In the genomic region with DNA sequence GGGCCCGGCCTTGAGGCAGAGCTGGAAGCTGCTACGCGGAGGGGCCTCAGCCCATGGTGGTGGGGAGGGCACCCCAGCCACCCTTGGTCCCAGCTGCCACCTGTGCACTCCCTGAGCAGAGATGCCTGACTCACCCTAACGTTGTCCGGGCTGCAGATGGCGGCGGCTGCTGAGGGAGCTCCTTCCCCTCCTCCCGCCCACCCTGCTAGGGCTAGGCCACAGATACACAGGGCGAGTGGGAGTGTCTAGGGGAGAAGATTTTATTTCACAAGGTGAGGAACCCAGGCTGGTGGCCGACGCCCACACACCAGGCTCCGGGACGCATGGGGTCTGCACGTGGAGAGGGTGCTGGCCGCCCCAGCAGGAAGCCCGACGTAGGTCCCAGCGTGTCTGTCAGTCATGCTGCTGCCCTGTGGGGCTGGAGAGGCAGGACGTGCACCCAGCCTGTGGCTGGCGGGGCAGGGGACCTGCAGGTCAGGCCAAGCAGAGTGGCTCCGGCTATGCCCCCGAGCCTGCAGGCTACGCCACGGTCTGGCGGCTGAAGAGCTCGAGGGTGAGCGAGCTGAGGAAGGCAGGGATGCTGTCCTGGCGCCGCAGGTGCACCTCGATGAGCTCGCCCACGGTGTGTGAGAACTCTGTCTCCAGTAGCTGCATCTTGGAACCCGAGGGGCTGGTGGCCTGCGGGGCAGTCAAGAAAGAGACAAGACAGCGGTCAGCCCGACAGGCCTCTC, we compare ENCODE assay signal across 8 cellular contexts.
DNase-seq lines count a peak whose midpoint lies in the region; ATAC-seq, FAIRE-seq and TF ChIP-seq lines count a peak whose summit lies in the region.
"Not testable (repeated sequence)": the region's sequence is repeated elsewhere in the genome, so short reads cannot be mapped to it uniquely, and the experiment has no call there.

No MANE protein-coding gene starts in this region.

- peaks cover 89% of the 10 kb centered on the region for H3K4me1 ChIP-seq in BLaER1
- not testable (repeated sequence) for H3K4me1 ChIP-seq in Panc1 (ENCODE audit: control insufficient read depth, insufficient read depth, low read length); osteoblast (ENCODE audit: insufficient read depth, low read length)

- in situ Hi-C loops in Panc1 (cut with HindIII; ENCODE audit: low pct_unique_long_range_greater_than_20kb, low sequenced_read_pairs): not testable (repeated sequence)

- H3K9ac ChIP-seq in BLaER1: not testable (repeated sequence)

- POLR2A ChIA-PET in Panc1 (lab: Charles Lee): not testable (repeated sequence)

- H3K4me3 ChIP-seq in BLaER1; Panc1 (ENCODE audit: low read depth in 2 of 2, low read length in 2 of 2); osteoblast (ENCODE audit: insufficient read depth, low read length): not testable (repeated sequence)

- peak overlapping the region; percentile 86 for H3K4me2 ChIP-seq in BLaER1
- not testable (repeated sequence) for H3K4me2 ChIP-seq in osteoblast (ENCODE audit: insufficient read depth, low read length)

- not testable (repeated sequence) for DNase-seq in HTR-8/SVneo (ENCODE audit: insufficient read length, low spot score); Panc1 (ENCODE audit: low read depth, low spot score); stimulated activated naive B cell treated with anti-CD40 and anti-IgM and Interleukin-4, amounts not matched to agents 10 μg/mL and 1 μg/mL and 100 μg/mL, for 72 hours
- DNase-seq in NCI-H2171 (lab: John Stamatoyannopoulos, UW) (peak; percentile 69), glutamatergic neuron (peak; percentile 70), osteoblast (ENCODE audit: insufficient read length, low spot score, missing footprints) (peak; percentile 25)
- DNase-seq in activated CD4-positive, CD25-positive, alpha-beta regulatory T cell treated with anti-CD3 and anti-CD28 coated beads, Interleukin-2, amount 50 U/mL, for 72 hours: peak; percentile 29

- CTCF ChIA-PET in Panc1 (lab: Charles Lee): interaction anchor here (0.6 kb wide), 1 partner anchor 12 kb away, joined by 3 read pairs; no protein-coding TSS in a partner anchor

- not testable (repeated sequence) for H3K27me3 Mint-ChIP-seq in glutamatergic neuron (ENCODE audit: unreplicated experiment); stimulated activated naive B cell treated with anti-CD40 and anti-IgM and Interleukin-4, amounts not matched to agents 10 μg/mL and 1 μg/mL and 100 μg/mL, for 72 hours

- not testable (repeated sequence) for H2AFZ ChIP-seq in osteoblast (ENCODE audit: low read length)

- intact Hi-C loops in Panc1 (cut with micrococcal nuclease; ENCODE audit: unreplicated experiment): not testable (repeated sequence)

- not testable (repeated sequence) for H3K4me3 Mint-ChIP-seq in glutamatergic neuron (ENCODE audit: unreplicated experiment); stimulated activated naive B cell treated with anti-CD40 and anti-IgM and Interleukin-4, amounts not matched to agents 10 μg/mL and 1 μg/mL and 100 μg/mL, for 72 hours

- peak; percentile 40 for FAIRE-seq in HTR-8/SVneo (lab: Jason Lieb, UNC)

- H3K27me3 ChIP-seq in BLaER1; Panc1 (ENCODE audit: control insufficient read depth, insufficient read depth, low read length); osteoblast (ENCODE audit: insufficient read depth, low read length): not testable (repeated sequence)

- not testable (repeated sequence) for H3K9me3 Mint-ChIP-seq in glutamatergic neuron (ENCODE audit: unreplicated experiment); stimulated activated naive B cell treated with anti-CD40 and anti-IgM and Interleukin-4, amounts not matched to agents 10 μg/mL and 1 μg/mL and 100 μg/mL, for 72 hours

- TF ChIP-seq CTCF in Panc1 (IDR thresholded peaks at IDR 0.05); glutamatergic neuron (IDR thresholded peaks at IDR 0.05; ENCODE audit: partially characterized antibody, unreplicated experiment); osteoblast (IDR thresholded peaks at IDR 0.05; ENCODE audit: extremely low read depth, low read depth, low read length): not testable (repeated sequence)

- H3K27ac Mint-ChIP-seq in glutamatergic neuron (ENCODE audit: unreplicated experiment); stimulated activated naive B cell treated with anti-CD40 and anti-IgM and Interleukin-4, amounts not matched to agents 10 μg/mL and 1 μg/mL and 100 μg/mL, for 72 hours: not testable (repeated sequence)

- H3K36me3 Mint-ChIP-seq in glutamatergic neuron (ENCODE audit: unreplicated experiment): not testable (repeated sequence)
- H3K36me3 Mint-ChIP-seq in stimulated activated naive B cell treated with anti-CD40 and anti-IgM and Interleukin-4, amounts not matched to agents 10 μg/mL and 1 μg/mL and 100 μg/mL, for 72 hours: peaks cover 23 to 31% of the 10 kb centered on the region in 2 donors

- H3K27ac ChIP-seq in BLaER1; Panc1 (ENCODE audit: low read length); osteoblast (ENCODE audit: low read depth, low read length): not testable (repeated sequence)

- peaks cover 23% of the 10 kb centered on the region for H3K4me1 Mint-ChIP-seq in glutamatergic neuron (ENCODE audit: low read depth, unreplicated experiment)
- H3K4me1 Mint-ChIP-seq in stimulated activated naive B cell treated with anti-CD40 and anti-IgM and Interleukin-4, amounts not matched to agents 10 μg/mL and 1 μg/mL and 100 μg/mL, for 72 hours: peaks cover 29 to 71% of the 10 kb centered on the region in 2 donors

- BruUV-seq in Panc1 (replicated peaks; lab: Mats Ljungman, UMichigan): not testable (repeated sequence)

- not testable (repeated sequence) for H3K9me3 ChIP-seq in BLaER1; Panc1 (ENCODE audit: control insufficient read depth, insufficient read depth, low read depth, low read length); osteoblast (ENCODE audit: low read depth, low read length)

- H4K20me1 ChIP-seq in BLaER1: peaks cover 92% of the 10 kb centered on the region
- H4K20me1 ChIP-seq in osteoblast (ENCODE audit: insufficient read depth, low read length): not testable (repeated sequence)

- H3K79me2 ChIP-seq in osteoblast (ENCODE audit: insufficient read depth, low read length): not testable (repeated sequence)

- peaks cover 13% of the 10 kb centered on the region; the same call in 1 of the 2 replicates for H3K36me3 ChIP-seq in BLaER1
- not testable (repeated sequence) for H3K36me3 ChIP-seq in Panc1 (ENCODE audit: control insufficient read depth, insufficient read depth, low read length); osteoblast (ENCODE audit: insufficient read depth, low read length)

- ATAC-seq in Panc1: peak; percentile 17; the same call in 1 of the 2 replicates
- ATAC-seq in stimulated activated naive B cell treated with anti-CD40 and anti-IgM and Interleukin-4, amounts not matched to agents 10 μg/mL and 1 μg/mL and 100 μg/mL, for 72 hours (replicated peaks): peak; percentile 13 to 22
